13 cellular contexts compared by ENCODE assay signal in genomic region chr3:105844713-105845112, GRCh38.
"Had no signal": no experiment of that assay in that cellular context is flagged by ENCODE, and none has a peak within 500 bp of the region (broad histone marks: within the 10 kb centered on the region; RNA-seq: fewer than 3 reads in every experiment).

No MANE protein-coding gene starts in this region.

- H3K9me3 ChIP-seq: left lung, sigmoid colon, upper lobe of left lung had no signal

- DNase-seq: activated CD4-positive, alpha-beta T cell treated with anti-CD3 and anti-CD28 coated beads, Interleukin-2, amount 10 ng/mL, durations not matched to agents 7 days and 5 days; activated effector memory CD4-positive, alpha-beta T cell treated with anti-CD3 and anti-CD28 coated beads, Interleukin-2, amount 50 U/mL, for 16 hours; activated T-cell treated with anti-CD3 and anti-CD28 coated beads, Interleukin-2, amount 50 U/mL, for 24 hours; left lung; sigmoid colon; stimulated activated CD4-positive, alpha-beta T cell treated with anti-CD3 and anti-CD28 coated beads, Interleukin-12 subunit alpha, Interleukin-12 subunit beta, amount 100 ng/mL, for 4 hours; stimulated activated CD4-positive, alpha-beta T cell treated with anti-CD3 and anti-CD28 coated beads, Interleukin-2, amount 100 ng/mL, for 48 hours; stimulated activated CD8-positive, alpha-beta memory T cell treated with anti-CD3 and anti-CD28 coated beads, Interleukin-4, amount 100 ng/mL, for 48 hours; upper lobe of left lung had no signal

- H3K4me3 Mint-ChIP-seq: activated CD4-positive, alpha-beta T cell treated with anti-CD3 and anti-CD28 coated beads, Interleukin-2, amount 10 ng/mL, durations not matched to agents 7 days and 5 days; activated T-cell treated with anti-CD3 and anti-CD28 coated beads, Interleukin-2, amount 50 U/mL, for 24 hours; stimulated activated naive CD8-positive, alpha-beta T cell treated with anti-CD3 and anti-CD28 coated beads, Interleukin-15, Interleukin-2, amounts not matched to agents 100 ng/mL and 50 ng/mL, for 24 hours; WTC11 had no signal

- H3K36me3 ChIP-seq: cardiac muscle cell, left lung, sigmoid colon had no signal

- H3K27me3 ChIP-seq: cardiac muscle cell, left lung, sigmoid colon, upper lobe of left lung had no signal

- H3K9me3 Mint-ChIP-seq: stimulated activated naive CD8-positive, alpha-beta T cell treated with anti-CD3 and anti-CD28 coated beads, Interleukin-15, Interleukin-2, amounts not matched to agents 100 ng/mL and 50 ng/mL, for 24 hours; WTC11 had no signal

- H3K4me3 ChIP-seq: cardiac muscle cell, left lung, sigmoid colon, upper lobe of left lung had no signal

- H3K27ac ChIP-seq: left lung, sigmoid colon, upper lobe of left lung had no signal

- H3K27ac Mint-ChIP-seq: activated CD4-positive, alpha-beta T cell treated with anti-CD3 and anti-CD28 coated beads, Interleukin-2, amount 10 ng/mL, durations not matched to agents 7 days and 5 days; activated T-cell treated with anti-CD3 and anti-CD28 coated beads, Interleukin-2, amount 50 U/mL, for 24 hours; WTC11 had no signal

- ATAC-seq: left lung had no signal

- H3K27me3 Mint-ChIP-seq: activated CD4-positive, alpha-beta T cell treated with anti-CD3 and anti-CD28 coated beads, Interleukin-2, amount 10 ng/mL, durations not matched to agents 7 days and 5 days; activated T-cell treated with anti-CD3 and anti-CD28 coated beads, Interleukin-2, amount 50 U/mL, for 24 hours; progenitor cell of endocrine pancreas; stimulated activated naive CD8-positive, alpha-beta T cell treated with anti-CD3 and anti-CD28 coated beads, Interleukin-15, Interleukin-2, amounts not matched to agents 100 ng/mL and 50 ng/mL, for 24 hours had no signal
